In genomic region chr20:59940129-59940955, GRCh38 we compare ENCODE assay signal across 8 cellular contexts. TPM values are rescaled to one million over a fixed set of nuclear protein-coding genes. Genes with fewer than 3 reads are reported as not detected.
A peak's percentile ranks its signal among the peaks of the same experiment; 100 is the strongest.
DNase-seq lines count a peak whose midpoint lies in the region; ATAC-seq and TF ChIP-seq lines count a peak whose summit lies in the region.

A gene with protein sequence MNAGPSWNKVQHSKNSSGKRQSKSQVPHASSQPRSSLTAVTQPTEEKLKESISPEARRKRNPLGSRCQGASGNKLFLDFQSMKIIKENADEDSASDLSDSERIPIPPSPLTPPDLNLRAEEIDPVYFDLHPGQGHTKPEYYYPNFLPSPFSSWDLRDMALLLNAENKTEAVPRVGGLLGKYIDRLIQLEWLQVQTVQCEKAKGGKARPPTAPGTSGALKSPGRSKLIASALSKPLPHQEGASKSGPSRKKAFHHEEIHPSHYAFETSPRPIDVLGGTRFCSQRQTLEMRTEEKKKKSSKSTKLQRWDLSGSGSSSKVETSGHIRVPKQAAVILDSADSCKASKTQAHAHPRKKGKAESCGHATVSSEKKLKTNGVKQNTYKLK (plus strand): TSS chr20:59940389. CDS start chr20:59943944, 3,555 bp downstream.
PPP1R3D (minus strand) TSS chr20:59940305; CDS start chr20:59939931, 374 bp downstream.

- DNase-seq in NCI-H146 treated with DMSO at 0.1 percent for 48 hours (lab: John Stamatoyannopoulos, UW; ENCODE audit: unreplicated experiment) (peak; percentile 90), T-helper 17 cell (peak; percentile 84 to 86 (median 85)), anterior cingulate cortex (lab: John Stamatoyannopoulos, UW) (peak; percentile 64 to 97 (median 91)), right atrium auricular region (ENCODE audit: low spot score) (peak; percentile 99), putamen (ENCODE audit: low spot score) (peak; percentile 94), vagina (ENCODE audit: extremely low spot score in 2 of 2) (peak in 1 of 2 donors; percentile 99)

- H3K4me1 ChIP-seq in right atrium auricular region (peaks cover 0 to 63% of the 10 kb centered on the region in 2 donors), vagina (peaks cover 48% of the 10 kb centered on the region)

- H3K27ac Mint-ChIP-seq in T-helper 17 cell: peak within 1 kb of the TSS; percentile 97

- H3K4me1 Mint-ChIP-seq in T-helper 17 cell: peaks cover 31% of the 10 kb centered on the region

- peak within 1 kb of the TSS; percentile 95 to 96 for H3K27ac ChIP-seq in right atrium auricular region
- H3K27ac ChIP-seq in vagina: peak within 1 kb of the TSS; percentile 88

- H3K27me3 Mint-ChIP-seq in T-helper 17 cell: no peaks in the 10 kb centered on the region

- H3K9me3 ChIP-seq in T-helper 17 cell (ENCODE audit: control insufficient read depth, low read length, poor library complexity, severe bottlenecking) (no peaks in the 10 kb centered on the region), right atrium auricular region (no peaks in the 10 kb centered on the region), vagina (no peaks in the 10 kb centered on the region)

- intact Hi-C loops in vagina (cut with DNase I): no loop called here

- H3K36me3 ChIP-seq in right atrium auricular region (peaks cover 27% of the 10 kb centered on the region), vagina (peaks cover 0 to 20% of the 10 kb centered on the region in 2 donors)

- peak in 1 of 2 donors; percentile 72 for TF ChIP-seq POLR2A in vagina (IDR thresholded peaks at IDR 0.05)

- peak within 1 kb of the TSS; percentile 54 to 74 for H3K4me3 ChIP-seq in right atrium auricular region
- peak within 1 kb of the TSS; percentile 52 to 85 for H3K4me3 ChIP-seq in vagina

- peak in 1 of 2 donors; percentile 42 for TF ChIP-seq CTCF in right atrium auricular region (IDR thresholded peaks at IDR 0.05)
- TF ChIP-seq CTCF in vagina (IDR thresholded peaks at IDR 0.05): no peak

- H3K36me3 Mint-ChIP-seq in T-helper 17 cell (ENCODE audit: low read depth): no peaks in the 10 kb centered on the region

- H3K27me3 ChIP-seq in right atrium auricular region (no peaks in the 10 kb centered on the region), vagina (no peaks in the 10 kb centered on the region)

- ATAC-seq in GM18498 (IDR thresholded peaks at IDR 0.05; ENCODE audit: unreplicated experiment): peak; percentile 96
- ATAC-seq in HG02884 (IDR thresholded peaks at IDR 0.05; ENCODE audit: unreplicated experiment): peak; percentile 94
- ATAC-seq in T-helper 17 cell: peak; percentile 98

- H3K4me3 Mint-ChIP-seq in T-helper 17 cell: peak within 1 kb of the TSS; percentile 96

RNA-seq across cellular contexts. Expression of the first gene that starts in this region (rescaled TPM):
- total RNA-seq in T-helper 17 cell (10 to 100 TPM; 16.8 to 21.4 TPM), right atrium auricular region (10 to 100 TPM in 1 of 2 donors, 1 to 10 TPM in 1; 7.9 to 17.6 TPM), vagina (12.8 TPM)

RNA-seq across cellular contexts. Expression of gene PPP1R3D, which starts in this region (rescaled TPM):
- total RNA-seq in T-helper 17 cell: 1 to 10 TPM; 3.9 to 4.4 TPM
- total RNA-seq in right atrium auricular region: 1 to 10 TPM; 6.9 to 7.9 TPM
- total RNA-seq in vagina: 11.8 TPM
